In genomic region chr14:88004637-88005036, GRCh38 we compare ENCODE assay signal across 15 cellular contexts. TPM values are rescaled to one million over a fixed set of nuclear protein-coding genes. Genes with fewer than 3 reads are reported as not detected.
DNase-seq lines count a peak whose midpoint lies in the region; ATAC-seq, FAIRE-seq and TF ChIP-seq lines count a peak whose summit lies in the region.
"Had no signal": no experiment of that assay in that cellular context is flagged by ENCODE, and none has a peak within 500 bp of the region (broad histone marks: within the 10 kb centered on the region; RNA-seq: fewer than 3 reads in every experiment).

No MANE protein-coding gene starts in this region.

- H3K79me1 ChIP-seq in neuronal stem cell (ENCODE audit: low read depth, low read length) = no peaks in the 10 kb centered on the region

- peaks cover 0 to 16% (median 0%) of the 10 kb centered on the region in 11 experiments; a peak in 8 of 22 replicates for H3K36me3 ChIP-seq in BLaER1 treated with 17β-estradiol and CSF1 and Interleukin-3, amounts not matched to agents 10 nM and 100 nM
- H3K36me3 ChIP-seq in DOHH2 (ENCODE audit: control insufficient read depth, low read length) = 0 out of 2 replicates have a peak, but pooled peaks cover 3% of the 10 kb centered on the region
- H3K36me3 ChIP-seq in neuronal stem cell (replicated peaks in 1 of 2; ENCODE audit: control insufficient read depth in 2 of 2, insufficient read depth in 2 of 2, low read length in 2 of 2) = no peaks in the 10 kb centered on the region
- H3K36me3 ChIP-seq: uterus had no signal

- no peak for TF ChIP-seq CTCF in DOHH2 (IDR thresholded peaks at IDR 0.05; ENCODE audit: low read depth, low read length, poor library complexity, severe bottlenecking)
- TF ChIP-seq CTCF in foreskin keratinocyte (conservative IDR thresholded peaks at IDR 0.05) = no peak

- no peak overlapping the region for H3K4ac ChIP-seq in neuronal stem cell (ENCODE audit: low read length)

- H3K14ac ChIP-seq in neuronal stem cell (ENCODE audit: low read length) = no peak overlapping the region

- H3K4me2 ChIP-seq in BLaER1 treated with 17β-estradiol and CSF1 and Interleukin-3, amounts not matched to agents 10 nM and 100 nM = peak overlapping the region; percentile 66 to 99 (median 78)
- H3K4me2 ChIP-seq in DOHH2 (ENCODE audit: low read length) (peak overlapping the region; percentile 74), neuronal stem cell (ENCODE audit: insufficient read depth, low read length, poor library complexity, severe bottlenecking) (no peak overlapping the region)

- CTCF ChIA-PET in T-cell (lab: Charles Lee) = interaction anchor here in 1 of 2 donors (0.6 to 2.9 kb wide), 4 partner anchors 10 to 59 kb away, joined by 3 to 15 read pairs (median 13); partner anchors contain the start of gene GALC

- no peak overlapping the region for H4K91ac ChIP-seq in neuronal stem cell (ENCODE audit: low read depth, low read length, poor library complexity)

- peak overlapping the region; percentile 80 to 87 (median 83) for H3K4me3 Mint-ChIP-seq in T-cell

- H3K9me3 ChIP-seq in BLaER1 treated with 17β-estradiol and CSF1 and Interleukin-3, amounts not matched to agents 10 nM and 100 nM (replicated peaks in 1 of 11) = peaks cover 0 to 7% (median 0%) of the 10 kb centered on the region in 11 experiments; a peak in 4 of 22 replicates
- H3K9me3 ChIP-seq in DOHH2 (ENCODE audit: control insufficient read depth, insufficient read depth, low read length) = no peaks in the 10 kb centered on the region
- no peaks in the 10 kb centered on the region for H3K9me3 ChIP-seq in neuronal stem cell (replicated peaks in 1 of 2; ENCODE audit: control insufficient read depth in 2 of 2, insufficient read depth in 1 of 2, low read depth in 1 of 2, low read length in 2 of 2)
- H3K9me3 ChIP-seq: uterus had no signal

- peak; percentile 48 for FAIRE-seq in endometrium (lab: Jason Lieb, UNC)
- FAIRE-seq: HepG2 had no signal

- DNase-seq in T-cell (no peak), foreskin keratinocyte (no peak), neuronal stem cell (ENCODE audit: low spot score) (no peak), ecto neural progenitor cell (ENCODE audit: low spot score) (no peak)
- DNase-seq: hippocampal formation; NCI-H1417 treated with DMSO at 0.1 percent for 48 hours; stimulated activated CD4-positive, alpha-beta T cell treated with anti-CD3 and anti-CD28 coated beads, Interleukin-2, amount 100 ng/mL, for 24 hours; stimulated activated CD8-positive, alpha-beta memory T cell treated with anti-CD3 and anti-CD28 coated beads, Interleukin-4, amount 100 ng/mL, for 48 hours; uterus had no signal

- peaks cover 55 to 58% (median 56%) of the 10 kb centered on the region in 3 donors for H3K4me1 Mint-ChIP-seq in T-cell

- no peak overlapping the region for H3K23ac ChIP-seq in neuronal stem cell (ENCODE audit: low read depth, low read length, poor library complexity)

- H3K9me3 Mint-ChIP-seq in T-cell = no peaks in the 10 kb centered on the region

- no peak overlapping the region for H2BK12ac ChIP-seq in neuronal stem cell (ENCODE audit: low read length)

- H2BK5ac ChIP-seq in neuronal stem cell (ENCODE audit: low read length) = no peak overlapping the region

- peaks cover 12% of the 10 kb centered on the region; the same call in 1 of the 2 replicates for H3F3A ChIP-seq in DOHH2 (ENCODE audit: control insufficient read depth, insufficient read depth)

- no peak overlapping the region for H3K18ac ChIP-seq in neuronal stem cell (ENCODE audit: low read length)

- no peaks in the 10 kb centered on the region for H3K27me3 Mint-ChIP-seq in T-cell

- WGBS in neuronal stem cell (ENCODE audit: extremely low coverage in 2 of 2, insufficient read length in 2 of 2, insufficient replicate concordance in 1 of 2), 2 donors = no CpG with 5 or more reads among the region's 2 CpGs

- H4K8ac ChIP-seq in neuronal stem cell (ENCODE audit: low read depth, low read length) = no peak overlapping the region

- H3K27ac ChIP-seq in BLaER1 treated with 17β-estradiol and CSF1 and Interleukin-3, amounts not matched to agents 10 nM and 100 nM = peak overlapping the region; percentile 79 to 92 (median 87)
- H3K27ac ChIP-seq in DOHH2 (ENCODE audit: low read depth, low read length) (peak overlapping the region; percentile 66), foreskin keratinocyte (no peak overlapping the region), neuronal stem cell (replicated peaks; ENCODE audit: low read length) (no peak overlapping the region)
- H3K27ac ChIP-seq: C4-2B, uterus had no signal

- peaks cover 8% of the 10 kb centered on the region for H3K36me3 Mint-ChIP-seq in T-cell

- POLR2A ChIA-PET in T-cell (lab: Charles Lee) = interaction anchor here (0.8 to 4.1 kb wide), 4 partner anchors 9 to 15 kb away, joined by 3 to 59 read pairs (median 18); partner anchors contain the start of gene GALC (in 1 of the 2)

- H2AFZ ChIP-seq in neuronal stem cell (ENCODE audit: low read length) = no peak overlapping the region

- H3K9ac ChIP-seq in BLaER1 treated with 17β-estradiol and CSF1 and Interleukin-3, amounts not matched to agents 10 nM and 100 nM = peak overlapping the region in 10 of 11 experiments; percentile 68 to 89 (median 80); a peak in 16 of 22 replicates
- H3K9ac ChIP-seq in neuronal stem cell (ENCODE audit: low read depth, low read length, poor library complexity) = no peak overlapping the region

- H2BK15ac ChIP-seq in neuronal stem cell (ENCODE audit: low read length) = no peak overlapping the region

- H2AK5ac ChIP-seq in neuronal stem cell (ENCODE audit: low read depth, low read length) = no peak overlapping the region

- H3K4me1 ChIP-seq in BLaER1 treated with 17β-estradiol and CSF1 and Interleukin-3, amounts not matched to agents 10 nM and 100 nM = peaks cover 47 to 75% (median 66%) of the 10 kb centered on the region in 10 experiments
- peaks cover 53% of the 10 kb centered on the region for H3K4me1 ChIP-seq in DOHH2 (ENCODE audit: control insufficient read depth, low read length)
- no peaks in the 10 kb centered on the region for H3K4me1 ChIP-seq in foreskin keratinocyte
- H3K4me1 ChIP-seq in neuronal stem cell (ENCODE audit: control insufficient read depth in 2 of 2, insufficient read depth in 1 of 2, low read depth in 1 of 2, low read length in 2 of 2) = no peaks in the 10 kb centered on the region
- H3K4me1 ChIP-seq: uterus had no signal

- no peak for ATAC-seq in T-cell (replicated peaks in 1 of 4)
- ATAC-seq in foreskin keratinocyte = no peak
- no peak for ATAC-seq in GM18520 (IDR thresholded peaks at IDR 0.05; ENCODE audit: unreplicated experiment)
- ATAC-seq: HepG2 had no signal

- H3K4me3 ChIP-seq in BLaER1 treated with 17β-estradiol and CSF1 and Interleukin-3, amounts not matched to agents 10 nM and 100 nM = peak overlapping the region; percentile 54 to 71 (median 64); a peak in 18 of 20 replicates
- peak overlapping the region; percentile 73 for H3K4me3 ChIP-seq in DOHH2 (ENCODE audit: low read length)
- no peak overlapping the region for H3K4me3 ChIP-seq in neuronal stem cell (ENCODE audit: low read length in 2 of 2)
- H3K4me3 ChIP-seq: uterus had no signal

- no peaks in the 10 kb centered on the region for H3K9me2 ChIP-seq in DOHH2 (replicated peaks; ENCODE audit: control insufficient read depth, low read length)

- no peaks in the 10 kb centered on the region for H3K27me3 ChIP-seq in BLaER1 treated with 17β-estradiol and CSF1 and Interleukin-3, amounts not matched to agents 10 nM and 100 nM
- no peaks in the 10 kb centered on the region for H3K27me3 ChIP-seq in DOHH2 (ENCODE audit: control insufficient read depth, low read length)
- no peaks in the 10 kb centered on the region for H3K27me3 ChIP-seq in foreskin keratinocyte
- H3K27me3 ChIP-seq in neuronal stem cell (ENCODE audit: control insufficient read depth in 3 of 3, insufficient read depth in 3 of 3, low read depth in 1 of 3, low read length in 3 of 3) = no peaks in the 10 kb centered on the region
- H3K27me3 ChIP-seq: uterus had no signal

- H3K79me2 ChIP-seq in DOHH2 (ENCODE audit: control insufficient read depth, low read length) = peaks cover 41% of the 10 kb centered on the region

- H3K27ac Mint-ChIP-seq in T-cell = peak overlapping the region; percentile 75 to 84

- peaks cover 0 to 13% (median 0%) of the 10 kb centered on the region in 11 experiments; a peak in 2 of 22 replicates for H4K20me1 ChIP-seq in BLaER1 treated with 17β-estradiol and CSF1 and Interleukin-3, amounts not matched to agents 10 nM and 100 nM
- no peaks in the 10 kb centered on the region for H4K20me1 ChIP-seq in DOHH2 (ENCODE audit: control insufficient read depth, insufficient read depth, low read depth, low read length)

- no peak overlapping the region for H2BK120ac ChIP-seq in neuronal stem cell (ENCODE audit: low read depth, low read length)

RNA-seq across cellular contexts. Expression of gene GPR65, which starts 0.3 kb away (rescaled TPM):
- total RNA-seq in T-cell (10 to 100 TPM in 3 of 5 donors, 1 to 10 TPM in 2; 8.3 to 13.4 (median 10.9) TPM), foreskin keratinocyte (not detected in 2 replicates)
- not detected in 2 replicates for polyA plus RNA-seq in foreskin keratinocyte
- under 0.01 TPM for polyA plus RNA-seq in neuronal stem cell (2013, experiment 1 of 2)
- not detected for polyA plus RNA-seq in neuronal stem cell (2013, experiment 2 of 2)
- total RNA-seq: HepG2 had no signal
- polyA plus RNA-seq: HepG2 had no signal

RNA-seq across cellular contexts. Expression of gene GALC, which starts 11.7 kb away (rescaled TPM):
- total RNA-seq in T-cell (10 to 100 TPM; 17.2 to 20.5 (median 18.6) TPM), foreskin keratinocyte (6.0 and 7.5 TPM in 2 replicates)
- 2.8 and 2.9 TPM in 2 replicates for polyA plus RNA-seq in foreskin keratinocyte
- polyA plus RNA-seq in neuronal stem cell (2013, experiment 1 of 2) = 21.4 TPM
- polyA plus RNA-seq in neuronal stem cell (2013, experiment 2 of 2) = 22.5 TPM
- total RNA-seq: HepG2 had no signal
- polyA plus RNA-seq: HepG2 had no signal

Comparison
In these comparisons a context has a peak if more than half of its experiments do, and no peak if none do; other contexts are left out.
1. H3K27ac ChIP-seq: peak in BLaER1 treated with 17β-estradiol and CSF1 and Interleukin-3, amounts not matched to agents 10 nM and 100 nM (11 of 11) and DOHH2 (single experiment); none in foreskin keratinocyte (single experiment) and neuronal stem cell (single experiment).
2. H3K4me3 ChIP-seq: peak in BLaER1 treated with 17β-estradiol and CSF1 and Interleukin-3, amounts not matched to agents 10 nM and 100 nM (10 of 10) and DOHH2 (single experiment); none in neuronal stem cell (0 of 2).